ENCODE assay signal across 8 cellular contexts in the genomic region with DNA sequence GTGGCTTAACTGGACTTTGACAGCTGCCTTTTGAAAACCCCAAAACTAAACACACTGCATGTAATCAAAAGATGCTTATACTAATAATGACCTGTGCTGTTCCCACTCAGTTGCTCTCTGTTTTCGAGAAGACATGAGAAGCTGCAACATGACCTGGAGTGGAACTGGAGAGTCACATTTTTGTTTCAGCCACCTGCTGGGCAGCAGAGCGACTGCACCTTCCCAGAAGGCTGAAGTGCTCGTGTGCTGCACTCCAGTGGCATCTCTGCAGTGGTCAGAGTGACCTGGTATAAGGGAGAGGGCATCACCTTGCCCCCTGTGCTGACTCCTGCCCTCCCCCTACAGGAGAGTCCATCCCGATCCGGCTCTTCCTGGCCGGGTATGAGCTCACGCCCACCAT. TPM values are rescaled to one million over a fixed set of nuclear protein-coding genes. Genes with fewer than 3 reads are reported as not detected.
DNase-seq lines count a peak whose midpoint lies in the region; ATAC-seq, FAIRE-seq and TF ChIP-seq lines count a peak whose summit lies in the region.

No MANE protein-coding gene starts in this region.

- H3K9me3 Mint-ChIP-seq in Calu3 (ENCODE audit: low read depth, unreplicated experiment): no peaks in the 10 kb centered on the region
- no peaks in the 10 kb centered on the region for H3K9me3 Mint-ChIP-seq in activated CD8-positive, alpha-beta T cell treated with anti-CD3 and anti-CD28 coated beads, Interleukin-2, amount 10 ng/mL, durations not matched to agents 7 days and 5 days (ENCODE audit: insufficient read depth)

- ATAC-seq in GM19324 (IDR thresholded peaks at IDR 0.05; ENCODE audit: low FRiP score, unreplicated experiment) (peak; percentile 58), HG03432 (IDR thresholded peaks at IDR 0.05; ENCODE audit: unreplicated experiment) (peak; percentile 89)
- ATAC-seq in activated CD8-positive, alpha-beta T cell treated with anti-CD3 and anti-CD28 coated beads, Interleukin-2, amount 10 ng/mL, durations not matched to agents 7 days and 5 days: peak; percentile 77

- H3K4me3 ChIP-seq in kidney (ENCODE audit: low read length in 2 of 2): no peak overlapping the region
- no peak overlapping the region for H3K4me3 ChIP-seq in SJCRH30

- POLR2A ChIA-PET in activated CD8-positive, alpha-beta T cell treated with anti-CD3 and anti-CD28 coated beads, Interleukin-2, amount 10 ng/mL, durations not matched to agents 7 days and 5 days (lab: Charles Lee): interaction anchor here (0.8 to 1.5 kb wide), 3 partner anchors 8 to 32 kb away, joined by 3 to 11 read pairs (median 4); partner anchors contain the start of genes ACAD8, NCAPD3, THYN1 and VPS26B

- no peaks in the 10 kb centered on the region for H3K36me3 Mint-ChIP-seq in Calu3 (ENCODE audit: insufficient read depth, unreplicated experiment)
- H3K36me3 Mint-ChIP-seq in activated CD8-positive, alpha-beta T cell treated with anti-CD3 and anti-CD28 coated beads, Interleukin-2, amount 10 ng/mL, durations not matched to agents 7 days and 5 days (ENCODE audit: low read depth): peaks cover 56% of the 10 kb centered on the region

- H3K9me3 ChIP-seq in kidney (ENCODE audit: control insufficient read depth in 1 of 2, low read length in 2 of 2) (no peaks in the 10 kb centered on the region), SJCRH30 (replicated peaks) (no peaks in the 10 kb centered on the region)

- H3K36me3 ChIP-seq in kidney (ENCODE audit: control insufficient read depth in 1 of 2, insufficient read depth in 2 of 2, low read length in 2 of 2): peaks cover 43 to 54% of the 10 kb centered on the region in 2 donors
- peaks cover 15% of the 10 kb centered on the region for H3K36me3 ChIP-seq in SJCRH30

- CTCF ChIA-PET in Calu3 (lab: Charles Lee): interaction anchor here (1.5 kb wide), 1 partner anchor 317 kb away, joined by 3 read pairs; no protein-coding TSS in a partner anchor
- CTCF ChIA-PET in activated CD8-positive, alpha-beta T cell treated with anti-CD3 and anti-CD28 coated beads, Interleukin-2, amount 10 ng/mL, durations not matched to agents 7 days and 5 days (lab: Charles Lee): interaction anchor here (1.3 to 3.9 kb wide), 10 partner anchors 9 to 194 kb away, joined by 3 to 25 read pairs (median 8); partner anchors contain the start of genes ACAD8, GLB1L3, NCAPD3 and THYN1

- no peak overlapping the region for H3K27ac Mint-ChIP-seq in Calu3 (ENCODE audit: unreplicated experiment)
- no peak overlapping the region for H3K27ac Mint-ChIP-seq in activated CD8-positive, alpha-beta T cell treated with anti-CD3 and anti-CD28 coated beads, Interleukin-2, amount 10 ng/mL, durations not matched to agents 7 days and 5 days

- H3K4me1 ChIP-seq in kidney (ENCODE audit: control insufficient read depth in 1 of 2, insufficient read depth in 1 of 2, low read depth in 1 of 2, low read length in 2 of 2): no peaks in the 10 kb centered on the region
- no peaks in the 10 kb centered on the region for H3K4me1 ChIP-seq in SJCRH30

- FAIRE-seq in kidney (lab: Jason Lieb, UNC) (no peak), H54 (lab: Jason Lieb, UNC) (no peak), RCC 7860 (lab: Jason Lieb, UNC) (no peak)

- DNase-seq in Calu3 (peak; percentile 28), kidney (no peak), SJCRH30 (no peak), H54 (ENCODE audit: insufficient read length, low spot score) (no peak), RCC 7860 (ENCODE audit: low spot score) (no peak)
- no peak for DNase-seq in activated CD8-positive, alpha-beta T cell treated with anti-CD3 and anti-CD28 coated beads, Interleukin-2, amount 10 ng/mL, durations not matched to agents 7 days and 5 days

- BruUV-seq in Calu3 (replicated peaks; lab: Mats Ljungman, UMichigan): no TSS peak

- no peak overlapping the region for H3K9ac ChIP-seq in kidney (ENCODE audit: low read length in 2 of 2)

- no peak overlapping the region for H3K4me3 Mint-ChIP-seq in Calu3 (ENCODE audit: low read depth, unreplicated experiment)
- no peak overlapping the region for H3K4me3 Mint-ChIP-seq in activated CD8-positive, alpha-beta T cell treated with anti-CD3 and anti-CD28 coated beads, Interleukin-2, amount 10 ng/mL, durations not matched to agents 7 days and 5 days

- no peaks in the 10 kb centered on the region for H3K4me1 Mint-ChIP-seq in Calu3 (ENCODE audit: low read depth, unreplicated experiment)
- peaks cover 8% of the 10 kb centered on the region for H3K4me1 Mint-ChIP-seq in activated CD8-positive, alpha-beta T cell treated with anti-CD3 and anti-CD28 coated beads, Interleukin-2, amount 10 ng/mL, durations not matched to agents 7 days and 5 days (ENCODE audit: low read depth)

- TF ChIP-seq CTCF in Calu3 (IDR thresholded peaks at IDR 0.05; ENCODE audit: unreplicated experiment) (peak; percentile 60), kidney (IDR thresholded peaks at IDR 0.05; ENCODE audit: borderline replicate concordance, extremely low read depth, insufficient read depth) (peak; percentile 20)

- no peaks in the 10 kb centered on the region for H3K27me3 Mint-ChIP-seq in Calu3 (ENCODE audit: unreplicated experiment)
- no peaks in the 10 kb centered on the region for H3K27me3 Mint-ChIP-seq in activated CD8-positive, alpha-beta T cell treated with anti-CD3 and anti-CD28 coated beads, Interleukin-2, amount 10 ng/mL, durations not matched to agents 7 days and 5 days (ENCODE audit: low read depth)

- TF ChIP-seq POLR2A in H54 (IDR thresholded peaks at IDR 0.05; ENCODE audit: low read depth, low read length): no peak

- intact Hi-C loops in Calu3 (cut with micrococcal nuclease; ENCODE audit: unreplicated experiment): no loop called here
- intact Hi-C loops in kidney (cut with DNase I): no loop called here

- H3K27ac ChIP-seq in kidney (ENCODE audit: low read depth in 2 of 2, low read length in 2 of 2) (no peak overlapping the region), SJCRH30 (no peak overlapping the region)

- no peaks in the 10 kb centered on the region for H3K27me3 ChIP-seq in SJCRH30

RNA-seq across cellular contexts. Expression of gene THYN1, which starts 8.6 kb away (rescaled TPM):
- 26.0 and 27.2 TPM in 2 replicates for total RNA-seq in Calu3 (2022)
- total RNA-seq in activated CD8-positive, alpha-beta T cell treated with anti-CD3 and anti-CD28 coated beads, Interleukin-2, amount 10 ng/mL, durations not matched to agents 7 days and 5 days: 10 to 100 TPM; 53.7 to 56.1 TPM
- 32.2 TPM for total RNA-seq in kidney
- polyA plus RNA-seq in kidney (ENCODE audit: insufficient read depth, low read depth, low replicate concordance): 74.0 TPM
- total RNA-seq in SJCRH30 (2014; rRNA removed; shearing (Covaris generic)): 80.1 and 88.0 TPM in 2 replicates

RNA-seq across cellular contexts. Expression of gene ACAD8, which starts 8.8 kb away (rescaled TPM):
- 21.0 and 21.1 TPM in 2 replicates for total RNA-seq in Calu3 (2022)
- total RNA-seq in activated CD8-positive, alpha-beta T cell treated with anti-CD3 and anti-CD28 coated beads, Interleukin-2, amount 10 ng/mL, durations not matched to agents 7 days and 5 days: 10 to 100 TPM; 20.7 to 21.1 TPM
- total RNA-seq in kidney: 28.1 TPM
- 42.1 TPM for polyA plus RNA-seq in kidney (ENCODE audit: insufficient read depth, low read depth, low replicate concordance)
- 31.3 and 32.3 TPM in 2 replicates for total RNA-seq in SJCRH30 (2014; rRNA removed; shearing (Covaris generic))

RNA-seq across cellular contexts. Expression of gene VPS26B, which starts 20.1 kb away (rescaled TPM):
- total RNA-seq in Calu3 (2022) (33.1 and 34.6 TPM in 2 replicates), kidney (34.6 TPM)
- total RNA-seq in activated CD8-positive, alpha-beta T cell treated with anti-CD3 and anti-CD28 coated beads, Interleukin-2, amount 10 ng/mL, durations not matched to agents 7 days and 5 days: 10 to 100 TPM; 55.1 TPM
- 20.5 TPM for polyA plus RNA-seq in kidney (ENCODE audit: insufficient read depth, low read depth, low replicate concordance)
- total RNA-seq in SJCRH30 (2014; rRNA removed; shearing (Covaris generic)): 38.2 and 39.1 TPM in 2 replicates

RNA-seq across cellular contexts. Expression of gene NCAPD3, which starts 20.8 kb away (rescaled TPM):
- total RNA-seq in Calu3 (2022) (69.4 and 78.2 TPM in 2 replicates), kidney (21.3 TPM)
- 100 to 1,000 TPM; 125 to 136 TPM for total RNA-seq in activated CD8-positive, alpha-beta T cell treated with anti-CD3 and anti-CD28 coated beads, Interleukin-2, amount 10 ng/mL, durations not matched to agents 7 days and 5 days
- polyA plus RNA-seq in kidney (ENCODE audit: insufficient read depth, low read depth, low replicate concordance): 3.7 TPM
- total RNA-seq in SJCRH30 (2014; rRNA removed; shearing (Covaris generic)): 71.2 and 75.7 TPM in 2 replicates

RNA-seq across cellular contexts. Expression of gene GLB1L3, which starts 31.6 kb away (rescaled TPM):
- total RNA-seq in Calu3 (2022): not detected in 2 replicates
- 1 to 10 TPM; 3.8 to 4.0 TPM for total RNA-seq in activated CD8-positive, alpha-beta T cell treated with anti-CD3 and anti-CD28 coated beads, Interleukin-2, amount 10 ng/mL, durations not matched to agents 7 days and 5 days
- 0.06 TPM for total RNA-seq in kidney
- 0.17 TPM for polyA plus RNA-seq in kidney (ENCODE audit: insufficient read depth, low read depth, low replicate concordance)
- not detected in 2 replicates for total RNA-seq in SJCRH30 (2014; rRNA removed; shearing (Covaris generic))
